In genomic region chr7:48182736-48183369, GRCh38 we compare ENCODE assay signal across 12 cellular contexts. TPM values are rescaled to one million over a fixed set of nuclear protein-coding genes. Genes with fewer than 3 reads are reported as not detected.
A peak's percentile ranks its signal among the peaks of the same experiment; 100 is the strongest.
DNase-seq lines count a peak whose midpoint lies in the region; ATAC-seq lines count a peak whose summit lies in the region.
"Had no signal": no experiment of that assay in that cellular context is flagged by ENCODE, and none has a peak within 500 bp of the region (broad histone marks: within the 10 kb centered on the region; RNA-seq: fewer than 3 reads in every experiment).

No MANE protein-coding gene starts in this region.

- DNase-seq in GM04503 (ENCODE audit: low read depth), result peak; percentile 39
- peak; percentile 51 for DNase-seq in NCI-H69 (lab: John Stamatoyannopoulos, UW)
- peak; percentile 22 for DNase-seq in dermis blood vessel endothelial cell
- DNase-seq in non-pigmented ciliary epithelial cell (ENCODE audit: low read depth), result peak; percentile 48
- DNase-seq in SW480 (ENCODE audit: low spot score), result no peak
- no peak for DNase-seq in activated CD4-positive, alpha-beta T cell treated with anti-CD3 and anti-CD28 coated beads, Interleukin-2, amount 50 U/mL, for 4 hours
- DNase-seq: stimulated activated CD4-positive, alpha-beta T cell treated with anti-CD3 and anti-CD28 coated beads, Interleukin-2, amount 100 ng/mL, for 24 hours; stimulated activated naive CD8-positive, alpha-beta T cell treated with anti-CD3 and anti-CD28 coated beads, Interleukin-15, Interleukin-2, amounts not matched to agents 100 U/mL and 50 U/mL, for 24 hours had no signal

- ATAC-seq in HG03097 (IDR thresholded peaks at IDR 0.05; ENCODE audit: low FRiP score, unreplicated experiment) (no peak), HG03280 (IDR thresholded peaks at IDR 0.05; ENCODE audit: unreplicated experiment) (no peak)
- ATAC-seq: left lobe of liver; stimulated activated naive CD8-positive, alpha-beta T cell treated with anti-CD3 and anti-CD28 coated beads, Interleukin-15, Interleukin-2, amounts not matched to agents 100 U/mL and 50 U/mL, for 24 hours had no signal

RNA-seq across cellular contexts. Expression of gene ABCA13, which starts 11.6 kb away (rescaled TPM):
- total RNA-seq in dermis blood vessel endothelial cell, result under 0.01 TPM in 1 of 2 replicates, not detected in the other
- total RNA-seq: ascending aorta had no signal

Comparison
In these comparisons a context has a peak if more than half of its experiments do, and no peak if none do; other contexts are left out.
1. DNase-seq: peak in GM04503 (single experiment), NCI-H69 (single experiment), dermis blood vessel endothelial cell (single experiment) and non-pigmented ciliary epithelial cell (single experiment); none in SW480 (single experiment) and activated CD4-positive, alpha-beta T cell treated with anti-CD3 and anti-CD28 coated beads, Interleukin-2, amount 50 U/mL, for 4 hours (0 of 2).